ENCODE assay signal across 26 cellular contexts in the genomic region with DNA sequence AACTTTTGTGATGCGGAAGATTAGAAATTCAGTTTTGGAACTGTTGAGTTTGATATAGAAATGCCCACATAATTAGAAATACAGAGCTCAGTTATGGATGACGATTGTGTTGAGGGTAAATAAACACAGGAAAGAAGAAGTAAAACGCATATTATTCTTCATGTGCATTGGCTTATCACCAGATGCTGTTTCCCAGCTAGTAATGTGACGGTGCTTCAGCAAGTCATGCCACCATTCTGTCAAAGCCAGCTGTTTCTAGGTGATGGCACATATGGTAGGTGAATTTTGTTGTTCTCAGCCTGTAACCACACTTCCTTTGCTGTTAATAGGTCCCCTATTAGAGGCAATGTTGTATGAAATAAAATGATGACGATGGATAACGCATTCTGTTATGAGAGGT.
"Had no signal": no experiment of that assay in that cellular context is flagged by ENCODE, and none has a peak within 500 bp of the region (broad histone marks: within the 10 kb centered on the region; RNA-seq: fewer than 3 reads in every experiment).

No MANE protein-coding gene starts in this region.

- H3K36me3 ChIP-seq: left ventricle myocardium inferior, ovary, prostate gland, stomach, thyroid gland, transverse colon, upper lobe of left lung, vagina had no signal

- H3K27ac Mint-ChIP-seq: mesothelial cell of epicardium; naive B cell; natural killer cell; stimulated activated naive B cell treated with anti-CD40 and anti-IgM and Interleukin-4, amounts not matched to agents 10 μg/mL and 1 μg/mL and 100 μg/mL, for 72 hours had no signal

- H3K27ac ChIP-seq: left ventricle myocardium inferior, ovary, prostate gland, skin epidermis, stomach, testis, thyroid gland, transverse colon, upper lobe of left lung, vagina had no signal

- ATAC-seq: natural killer cell; right cardiac atrium; sciatic nerve; stimulated activated naive B cell treated with anti-CD40 and anti-IgM and Interleukin-4, amounts not matched to agents 10 μg/mL and 1 μg/mL and 100 μg/mL, for 72 hours; stimulated activated naive CD8-positive, alpha-beta T cell treated with anti-CD3 and anti-CD28 coated beads, Interleukin-15, Interleukin-2, amounts not matched to agents 100 U/mL and 50 U/mL, for 24 hours had no signal

- H3K36me3 Mint-ChIP-seq: mesothelial cell of epicardium, naive B cell, natural killer cell had no signal

- H3K9me3 Mint-ChIP-seq: mesothelial cell of epicardium; naive B cell; natural killer cell; stimulated activated naive B cell treated with anti-CD40 and anti-IgM and Interleukin-4, amounts not matched to agents 10 μg/mL and 1 μg/mL and 100 μg/mL, for 72 hours had no signal

- H3K27me3 Mint-ChIP-seq: naive B cell; stimulated activated naive B cell treated with anti-CD40 and anti-IgM and Interleukin-4, amounts not matched to agents 10 μg/mL and 1 μg/mL and 100 μg/mL, for 72 hours had no signal

- H3K4me3 ChIP-seq: left ventricle myocardium inferior, lung, ovary, prostate gland, skin epidermis, stomach, testis, thyroid gland, transverse colon, upper lobe of left lung, vagina had no signal

- DNase-seq: islet precursor cell; left ventricle myocardium inferior; mesendoderm; naive B cell; natural killer cell; ovary; posterior cingulate gyrus; retina; right cardiac atrium; stimulated activated CD4-positive, alpha-beta T cell treated with anti-CD3 and anti-CD28 coated beads, Interleukin-12 subunit alpha, Interleukin-12 subunit beta, amount 100 ng/mL, for 4 hours; stimulated activated CD4-positive, alpha-beta T cell treated with anti-CD3 and anti-CD28 coated beads, Interleukin-15, amount 100 ng/mL, for 24 hours; stimulated activated CD4-positive, alpha-beta T cell treated with anti-CD3 and anti-CD28 coated beads, Interleukin-2, amount 100 ng/mL, for 24 hours; stimulated activated CD4-positive, alpha-beta T cell treated with anti-CD3 and anti-CD28 coated beads, Interleukin-4, amount 100 ng/mL, for 1 hour; stimulated activated naive B cell treated with anti-CD40 and anti-IgM and Interleukin-4, amounts not matched to agents 10 μg/mL and 1 μg/mL and 100 μg/mL, for 72 hours; stimulated activated naive CD8-positive, alpha-beta T cell treated with anti-CD3 and anti-CD28 coated beads, Interleukin-15, Interleukin-2, amounts not matched to agents 100 U/mL and 50 U/mL, for 24 hours; stomach; testis; thyroid gland; transverse colon; upper lobe of left lung had no signal

- H3K27me3 ChIP-seq: ovary, stomach, testis, thyroid gland, transverse colon, upper lobe of left lung, vagina had no signal

- H3K4me1 ChIP-seq: left ventricle myocardium inferior, prostate gland, stomach, testis, thyroid gland, transverse colon, upper lobe of left lung, vagina had no signal

- H3K9me3 ChIP-seq: left ventricle myocardium inferior, ovary, prostate gland, stomach, testis, thyroid gland, transverse colon, upper lobe of left lung, vagina had no signal

- H3K4me3 Mint-ChIP-seq: mesothelial cell of epicardium; naive B cell; natural killer cell; stimulated activated naive B cell treated with anti-CD40 and anti-IgM and Interleukin-4, amounts not matched to agents 10 μg/mL and 1 μg/mL and 100 μg/mL, for 72 hours had no signal

- H3K4me1 Mint-ChIP-seq: naive B cell; natural killer cell; stimulated activated naive B cell treated with anti-CD40 and anti-IgM and Interleukin-4, amounts not matched to agents 10 μg/mL and 1 μg/mL and 100 μg/mL, for 72 hours had no signal
